Comparison of ENCODE assay signal across 8 cellular contexts in the genomic region with DNA sequence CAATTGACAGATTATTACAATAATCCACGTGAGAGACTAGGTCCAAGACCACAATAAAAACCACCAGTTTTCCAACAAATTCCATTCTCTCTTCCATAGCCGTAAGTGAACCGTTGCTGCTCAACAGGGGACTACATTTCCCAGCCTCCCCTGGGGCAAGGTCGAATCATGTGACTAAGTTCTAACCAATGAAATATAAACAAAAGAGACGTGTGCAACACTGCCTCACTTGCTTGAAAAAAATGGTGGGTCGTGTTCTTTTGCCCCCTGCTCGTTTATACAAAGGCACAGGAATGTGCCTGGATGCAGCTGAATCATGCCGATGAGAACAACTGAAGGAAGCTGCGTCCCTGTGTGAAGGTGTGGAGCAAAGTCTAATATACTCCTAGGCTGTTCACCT. TPM values are rescaled to one million over a fixed set of nuclear protein-coding genes. Genes with fewer than 3 reads are reported as not detected.
DNase-seq lines count a peak whose midpoint lies in the region; ATAC-seq and TF ChIP-seq lines count a peak whose summit lies in the region.

No MANE protein-coding gene starts in this region.

- H2BK120ac ChIP-seq in mesenchymal stem cell (ENCODE audit: low read depth, low read length), result no peak overlapping the region

- H3K18ac ChIP-seq in mesenchymal stem cell (ENCODE audit: low read depth in 1 of 2, low read length in 2 of 2), result no peak overlapping the region

- H4K91ac ChIP-seq in mesenchymal stem cell (ENCODE audit: low read length), result no peak overlapping the region

- DNase-seq in Daoy (ENCODE audit: low read depth) (peak; percentile 72), NCI-H1930 (lab: John Stamatoyannopoulos, UW) (peak; percentile 73 to 81), choroid plexus epithelial cell (ENCODE audit: low read depth) (peak; percentile 15), mesenchymal stem cell (peak; percentile 47), NCI-H446 treated with DMSO at 0.1 percent for 48 hours (lab: John Stamatoyannopoulos, UW) (no peak)
- DNase-seq in stimulated activated CD4-positive, alpha-beta T cell treated with anti-CD3 and anti-CD28 coated beads, Interleukin-4, amount 100 ng/mL, for 4 hours, result no peak

- H2BK12ac ChIP-seq in mesenchymal stem cell (ENCODE audit: low read length in 2 of 2), result no peak overlapping the region

- no peak overlapping the region for H2AK5ac ChIP-seq in mesenchymal stem cell (ENCODE audit: low read length, severe bottlenecking)

- no peak overlapping the region for H2AFZ ChIP-seq in mesenchymal stem cell (ENCODE audit: low read depth, low read length)

- H3K9me3 ChIP-seq in mesenchymal stem cell (ENCODE audit: control insufficient read depth, low read length), result no peaks in the 10 kb centered on the region

- no peaks in the 10 kb centered on the region for H3K36me3 ChIP-seq in mesenchymal stem cell (ENCODE audit: control insufficient read depth in 1 of 2, insufficient read depth in 2 of 2, low read depth in 1 of 2, low read length in 2 of 2)

- WGBS in mesenchymal stem cell, result 22% methylated on average over 7 of the region's 9 CpGs

- H2BK5ac ChIP-seq in mesenchymal stem cell (ENCODE audit: low read depth, low read length, poor library complexity, severe bottlenecking), result no peak overlapping the region

- no peak overlapping the region for H3K14ac ChIP-seq in mesenchymal stem cell (ENCODE audit: low read length in 2 of 2)

- H3K4me2 ChIP-seq in mesenchymal stem cell (ENCODE audit: low read length, poor library complexity, severe bottlenecking), result no peak overlapping the region

- H4K8ac ChIP-seq in mesenchymal stem cell (ENCODE audit: low read length), result no peak overlapping the region

- TF ChIP-seq CTCF in choroid plexus epithelial cell (conservative IDR thresholded peaks at IDR 0.05; ENCODE audit: low read depth, low read length), result no peak

- H3K4ac ChIP-seq in mesenchymal stem cell (ENCODE audit: low read depth in 1 of 2, low read length in 2 of 2), result no peak overlapping the region

- H3K4me1 ChIP-seq in mesenchymal stem cell (ENCODE audit: control insufficient read depth, insufficient read depth, low read depth, low read length), result no peaks in the 10 kb centered on the region

- H3K23ac ChIP-seq in mesenchymal stem cell (ENCODE audit: low read length in 2 of 2), result no peak overlapping the region

- H3K9ac ChIP-seq in mesenchymal stem cell (ENCODE audit: low read length), result no peak overlapping the region

- peaks cover 0 to 12% of the 10 kb centered on the region in 2 experiments for H3K27me3 ChIP-seq in mesenchymal stem cell (ENCODE audit: control insufficient read depth in 1 of 2, insufficient read depth in 1 of 2, low read length in 2 of 2)

- H2BK15ac ChIP-seq in mesenchymal stem cell (ENCODE audit: low read depth, poor library complexity, severe bottlenecking), result no peak overlapping the region

- H3K4me3 ChIP-seq in choroid plexus epithelial cell (ENCODE audit: low read depth, low read length) (no peak overlapping the region), mesenchymal stem cell (ENCODE audit: insufficient read depth in 1 of 2, low read depth in 1 of 2, low read length in 2 of 2) (no peak overlapping the region)

- H3K27ac ChIP-seq in mesenchymal stem cell (ENCODE audit: low read length, poor library complexity, severe bottlenecking), result no peak overlapping the region

- ATAC-seq in HG02623 (IDR thresholded peaks at IDR 0.05; ENCODE audit: unreplicated experiment) (no peak), HG02938 (IDR thresholded peaks at IDR 0.05; ENCODE audit: unreplicated experiment) (no peak)

- H3K79me1 ChIP-seq in mesenchymal stem cell (replicated peaks; ENCODE audit: low read length, poor library complexity, severe bottlenecking), result no peaks in the 10 kb centered on the region

RNA-seq across cellular contexts. Expression of a gene that starts 51.1 kb away (rescaled TPM):
- 56.1 and 58.4 TPM in 2 replicates for total RNA-seq in Daoy (2014; rRNA removed; shearing (Covaris generic))
- 32.2 TPM for polyA plus RNA-seq in mesenchymal stem cell (2013, experiment 1 of 2)
- polyA plus RNA-seq in mesenchymal stem cell (2013, experiment 2 of 2), result 32.7 TPM

Comparison
In these comparisons a context has a peak if more than half of its experiments do, and no peak if none do; other contexts are left out.
1. DNase-seq: peak in Daoy (single experiment), NCI-H1930 (2 of 2), choroid plexus epithelial cell (single experiment) and mesenchymal stem cell (single experiment); none in NCI-H446 treated with DMSO at 0.1 percent for 48 hours (single experiment) and stimulated activated CD4-positive, alpha-beta T cell treated with anti-CD3 and anti-CD28 coated beads, Interleukin-4, amount 100 ng/mL, for 4 hours (0 of 2).